In the genomic region with DNA sequence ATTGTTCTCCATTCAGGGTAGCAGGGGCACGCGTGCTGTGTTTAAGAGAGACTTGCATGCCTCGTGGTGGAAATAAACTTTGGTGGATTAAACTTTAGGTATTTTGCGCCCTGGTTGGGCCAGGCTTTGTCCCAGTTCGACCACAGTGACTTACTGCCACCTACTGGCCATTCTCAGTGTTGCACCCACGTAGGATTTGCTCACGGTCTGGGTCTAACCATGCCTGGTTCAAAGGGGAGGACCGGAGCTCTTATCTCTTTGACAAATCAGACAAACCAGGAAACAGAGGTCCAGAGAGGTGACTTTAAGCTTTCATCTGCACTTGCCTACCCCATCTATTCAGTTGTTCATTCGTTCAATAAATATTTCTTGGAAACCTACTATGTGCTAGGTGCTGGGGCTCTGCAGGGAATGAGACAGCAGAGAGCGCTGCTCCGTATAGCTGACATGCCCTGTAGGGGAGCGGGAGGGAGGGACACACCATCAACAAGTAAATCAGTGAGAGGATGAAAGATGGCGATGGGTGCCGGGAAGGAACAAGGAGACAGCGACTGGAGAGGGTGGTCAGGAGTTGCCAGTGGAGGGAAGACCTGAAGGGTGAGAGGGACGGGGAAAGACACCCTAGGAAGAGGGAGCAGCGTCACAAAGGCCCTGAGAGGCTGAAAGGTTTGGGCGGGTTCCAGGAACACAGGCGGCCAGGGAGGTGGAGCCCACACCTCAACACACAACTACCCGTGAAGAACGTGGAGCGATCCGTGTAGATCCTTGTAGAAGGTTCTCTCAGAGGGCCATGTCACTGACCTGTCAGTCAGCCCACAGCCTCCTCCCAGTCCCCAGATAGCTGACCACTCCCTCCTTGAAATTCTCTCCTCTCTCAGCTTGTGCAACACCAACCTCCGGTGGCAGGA, we compare ENCODE assay signal across 1 cellular context.
TF ChIP-seq lines count a peak whose summit lies in the region.

No MANE protein-coding gene starts in this region.

TF ChIP-seq in HepG2, 621 proteins besides CTCF, POLR2A, EP300 and RAD21 (continued from another document and continues in another):
- TF ChIP-seq, protein P1, sequence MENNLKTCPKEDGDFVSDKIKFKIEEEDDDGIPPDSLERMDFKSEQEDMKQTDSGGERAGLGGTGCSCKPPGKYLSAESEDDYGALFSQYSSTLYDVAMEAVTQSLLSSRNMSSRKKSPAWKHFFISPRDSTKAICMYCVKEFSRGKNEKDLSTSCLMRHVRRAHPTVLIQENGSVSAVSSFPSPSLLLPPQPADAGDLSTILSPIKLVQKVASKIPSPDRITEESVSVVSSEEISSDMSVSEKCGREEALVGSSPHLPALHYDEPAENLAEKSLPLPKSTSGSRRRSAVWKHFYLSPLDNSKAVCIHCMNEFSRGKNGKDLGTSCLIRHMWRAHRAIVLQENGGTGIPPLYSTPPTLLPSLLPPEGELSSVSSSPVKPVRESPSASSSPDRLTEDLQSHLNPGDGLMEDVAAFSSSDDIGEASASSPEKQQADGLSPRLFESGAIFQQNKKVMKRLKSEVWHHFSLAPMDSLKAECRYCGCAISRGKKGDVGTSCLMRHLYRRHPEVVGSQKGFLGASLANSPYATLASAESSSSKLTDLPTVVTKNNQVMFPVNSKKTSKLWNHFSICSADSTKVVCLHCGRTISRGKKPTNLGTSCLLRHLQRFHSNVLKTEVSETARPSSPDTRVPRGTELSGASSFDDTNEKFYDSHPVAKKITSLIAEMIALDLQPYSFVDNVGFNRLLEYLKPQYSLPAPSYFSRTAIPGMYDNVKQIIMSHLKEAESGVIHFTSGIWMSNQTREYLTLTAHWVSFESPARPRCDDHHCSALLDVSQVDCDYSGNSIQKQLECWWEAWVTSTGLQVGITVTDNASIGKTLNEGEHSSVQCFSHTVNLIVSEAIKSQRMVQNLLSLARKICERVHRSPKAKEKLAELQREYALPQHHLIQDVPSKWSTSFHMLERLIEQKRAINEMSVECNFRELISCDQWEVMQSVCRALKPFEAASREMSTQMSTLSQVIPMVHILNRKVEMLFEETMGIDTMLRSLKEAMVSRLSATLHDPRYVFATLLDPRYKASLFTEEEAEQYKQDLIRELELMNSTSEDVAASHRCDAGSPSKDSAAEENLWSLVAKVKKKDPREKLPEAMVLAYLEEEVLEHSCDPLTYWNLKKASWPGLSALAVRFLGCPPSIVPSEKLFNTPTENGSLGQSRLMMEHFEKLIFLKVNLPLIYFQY (CRISPR knock-in tag; IDR thresholded peaks at IDR 0.05; ENCODE audit: borderline replicate concordance) = no peak
- no peak for TF ChIP-seq ZNF33B (CRISPR knock-in tag; IDR thresholded peaks at IDR 0.05)
- TF ChIP-seq SAP130 (CRISPR knock-in tag; IDR thresholded peaks at IDR 0.05; ENCODE audit: low read depth) = peak; percentile 4; the same call in 1 of the 2 replicates
- no peak for TF ChIP-seq ZNF569 (CRISPR knock-in tag; IDR thresholded peaks at IDR 0.05; ENCODE audit: borderline replicate concordance)
- no peak for TF ChIP-seq TCF7 (IDR thresholded peaks at IDR 0.05; ENCODE audit: low read depth)
- TF ChIP-seq, protein P2, sequence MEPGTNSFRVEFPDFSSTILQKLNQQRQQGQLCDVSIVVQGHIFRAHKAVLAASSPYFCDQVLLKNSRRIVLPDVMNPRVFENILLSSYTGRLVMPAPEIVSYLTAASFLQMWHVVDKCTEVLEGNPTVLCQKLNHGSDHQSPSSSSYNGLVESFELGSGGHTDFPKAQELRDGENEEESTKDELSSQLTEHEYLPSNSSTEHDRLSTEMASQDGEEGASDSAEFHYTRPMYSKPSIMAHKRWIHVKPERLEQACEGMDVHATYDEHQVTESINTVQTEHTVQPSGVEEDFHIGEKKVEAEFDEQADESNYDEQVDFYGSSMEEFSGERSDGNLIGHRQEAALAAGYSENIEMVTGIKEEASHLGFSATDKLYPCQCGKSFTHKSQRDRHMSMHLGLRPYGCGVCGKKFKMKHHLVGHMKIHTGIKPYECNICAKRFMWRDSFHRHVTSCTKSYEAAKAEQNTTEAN (CRISPR knock-in tag; conservative IDR thresholded peaks at IDR 0.05) = no peak
- TF ChIP-seq MED1 (CRISPR knock-in tag; IDR thresholded peaks at IDR 0.05) = peak; percentile 75
- TF ChIP-seq KDM4B (CRISPR knock-in tag; IDR thresholded peaks at IDR 0.05) = no peak
- TF ChIP-seq, protein P3, sequence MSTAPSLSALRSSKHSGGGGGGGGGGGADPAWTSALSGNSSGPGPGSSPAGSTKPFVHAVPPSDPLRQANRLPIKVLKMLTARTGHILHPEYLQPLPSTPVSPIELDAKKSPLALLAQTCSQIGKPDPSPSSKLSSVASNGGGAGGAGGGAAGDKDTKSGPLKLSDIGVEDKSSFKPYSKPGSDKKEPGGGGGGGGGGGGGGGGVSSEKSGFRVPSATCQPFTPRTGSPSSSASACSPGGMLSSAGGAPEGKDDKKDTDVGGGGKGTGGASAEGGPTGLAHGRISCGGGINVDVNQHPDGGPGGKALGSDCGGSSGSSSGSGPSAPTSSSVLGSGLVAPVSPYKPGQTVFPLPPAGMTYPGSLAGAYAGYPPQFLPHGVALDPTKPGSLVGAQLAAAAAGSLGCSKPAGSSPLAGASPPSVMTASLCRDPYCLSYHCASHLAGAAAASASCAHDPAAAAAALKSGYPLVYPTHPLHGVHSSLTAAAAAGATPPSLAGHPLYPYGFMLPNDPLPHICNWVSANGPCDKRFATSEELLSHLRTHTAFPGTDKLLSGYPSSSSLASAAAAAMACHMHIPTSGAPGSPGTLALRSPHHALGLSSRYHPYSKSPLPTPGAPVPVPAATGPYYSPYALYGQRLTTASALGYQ (CRISPR knock-in tag; IDR thresholded peaks at IDR 0.05) = no peak; the same call in 1 of the 2 replicates
- TF ChIP-seq, protein P4, sequence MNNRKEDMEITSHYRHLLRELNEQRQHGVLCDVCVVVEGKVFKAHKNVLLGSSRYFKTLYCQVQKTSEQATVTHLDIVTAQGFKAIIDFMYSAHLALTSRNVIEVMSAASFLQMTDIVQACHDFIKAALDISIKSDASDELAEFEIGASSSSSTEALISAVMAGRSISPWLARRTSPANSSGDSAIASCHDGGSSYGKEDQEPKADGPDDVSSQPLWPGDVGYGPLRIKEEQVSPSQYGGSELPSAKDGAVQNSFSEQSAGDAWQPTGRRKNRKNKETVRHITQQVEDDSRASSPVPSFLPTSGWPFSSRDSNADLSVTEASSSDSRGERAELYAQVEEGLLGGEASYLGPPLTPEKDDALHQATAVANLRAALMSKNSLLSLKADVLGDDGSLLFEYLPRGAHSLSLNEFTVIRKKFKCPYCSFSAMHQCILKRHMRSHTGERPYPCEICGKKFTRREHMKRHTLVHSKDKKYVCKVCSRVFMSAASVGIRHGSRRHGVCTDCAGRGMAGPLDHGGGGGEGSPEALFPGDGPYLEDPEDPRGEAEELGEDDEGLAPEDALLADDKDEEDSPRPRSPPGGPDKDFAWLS (CRISPR knock-in tag; IDR thresholded peaks at IDR 0.05; ENCODE audit: borderline replicate concordance) = no peak
- TF ChIP-seq TOE1 (CRISPR knock-in tag; IDR thresholded peaks at IDR 0.05) = no peak
- TF ChIP-seq ZNF331 (CRISPR knock-in tag; IDR thresholded peaks at IDR 0.05) = no peak; the same call in 1 of the 2 replicates
- no peak for TF ChIP-seq ATRX (CRISPR knock-in tag; IDR thresholded peaks at IDR 0.05; ENCODE audit: borderline replicate concordance)
- no peak for TF ChIP-seq FOXA1 (IDR thresholded peaks at IDR 0.05)
- TF ChIP-seq FOXA1 (CRISPR knock-in tag; IDR thresholded peaks at IDR 0.05) = no peak
- TF ChIP-seq ZNF557 (CRISPR knock-in tag; IDR thresholded peaks at IDR 0.05) = 0 out of 2 replicates have a peak, but pooled peaks have one; percentile 54
- TF ChIP-seq, protein P5, sequence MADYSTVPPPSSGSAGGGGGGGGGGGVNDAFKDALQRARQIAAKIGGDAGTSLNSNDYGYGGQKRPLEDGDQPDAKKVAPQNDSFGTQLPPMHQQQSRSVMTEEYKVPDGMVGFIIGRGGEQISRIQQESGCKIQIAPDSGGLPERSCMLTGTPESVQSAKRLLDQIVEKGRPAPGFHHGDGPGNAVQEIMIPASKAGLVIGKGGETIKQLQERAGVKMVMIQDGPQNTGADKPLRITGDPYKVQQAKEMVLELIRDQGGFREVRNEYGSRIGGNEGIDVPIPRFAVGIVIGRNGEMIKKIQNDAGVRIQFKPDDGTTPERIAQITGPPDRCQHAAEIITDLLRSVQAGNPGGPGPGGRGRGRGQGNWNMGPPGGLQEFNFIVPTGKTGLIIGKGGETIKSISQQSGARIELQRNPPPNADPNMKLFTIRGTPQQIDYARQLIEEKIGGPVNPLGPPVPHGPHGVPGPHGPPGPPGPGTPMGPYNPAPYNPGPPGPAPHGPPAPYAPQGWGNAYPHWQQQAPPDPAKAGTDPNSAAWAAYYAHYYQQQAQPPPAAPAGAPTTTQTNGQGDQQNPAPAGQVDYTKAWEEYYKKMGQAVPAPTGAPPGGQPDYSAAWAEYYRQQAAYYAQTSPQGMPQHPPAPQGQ (CRISPR knock-in tag; IDR thresholded peaks at IDR 0.05; ENCODE audit: borderline replicate concordance) = no peak
- no peak for TF ChIP-seq ZNF878 (CRISPR knock-in tag; IDR thresholded peaks at IDR 0.05)
- no peak for TF ChIP-seq HMG20A (CRISPR knock-in tag; IDR thresholded peaks at IDR 0.05; ENCODE audit: borderline replicate concordance)
- TF ChIP-seq ZNF790 (CRISPR knock-in tag; IDR thresholded peaks at IDR 0.05; ENCODE audit: borderline replicate concordance) = no peak
- TF ChIP-seq PHF21A (CRISPR knock-in tag; IDR thresholded peaks at IDR 0.05) = no peak
- no peak for TF ChIP-seq JUN (CRISPR knock-in tag; IDR thresholded peaks at IDR 0.05)
- TF ChIP-seq RFX1 (IDR thresholded peaks at IDR 0.05) = no peak
- TF ChIP-seq BORCS8-MEF2B (CRISPR knock-in tag; IDR thresholded peaks at IDR 0.05) = peak; percentile 52
- TF ChIP-seq, protein P6, sequence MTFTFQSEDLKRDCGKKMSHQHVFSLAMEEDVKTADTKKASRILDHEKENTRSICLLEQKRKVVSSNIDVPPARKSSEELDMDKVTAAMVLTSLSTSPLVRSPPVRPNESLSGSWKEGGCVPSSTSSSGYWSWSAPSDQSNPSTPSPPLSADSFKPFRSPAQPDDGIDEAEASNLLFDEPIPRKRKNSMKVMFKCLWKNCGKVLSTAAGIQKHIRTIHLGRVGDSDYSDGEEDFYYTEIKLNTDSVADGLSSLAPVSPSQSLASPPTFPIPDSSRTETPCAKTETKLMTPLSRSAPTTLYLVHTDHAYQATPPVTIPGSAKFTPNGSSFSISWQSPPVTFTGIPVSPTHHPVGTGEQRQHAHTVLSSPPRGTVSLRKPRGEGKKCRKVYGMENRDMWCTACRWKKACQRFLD (CRISPR knock-in tag; IDR thresholded peaks at IDR 0.05; ENCODE audit: borderline replicate concordance) = no peak
- TF ChIP-seq, protein P7, sequence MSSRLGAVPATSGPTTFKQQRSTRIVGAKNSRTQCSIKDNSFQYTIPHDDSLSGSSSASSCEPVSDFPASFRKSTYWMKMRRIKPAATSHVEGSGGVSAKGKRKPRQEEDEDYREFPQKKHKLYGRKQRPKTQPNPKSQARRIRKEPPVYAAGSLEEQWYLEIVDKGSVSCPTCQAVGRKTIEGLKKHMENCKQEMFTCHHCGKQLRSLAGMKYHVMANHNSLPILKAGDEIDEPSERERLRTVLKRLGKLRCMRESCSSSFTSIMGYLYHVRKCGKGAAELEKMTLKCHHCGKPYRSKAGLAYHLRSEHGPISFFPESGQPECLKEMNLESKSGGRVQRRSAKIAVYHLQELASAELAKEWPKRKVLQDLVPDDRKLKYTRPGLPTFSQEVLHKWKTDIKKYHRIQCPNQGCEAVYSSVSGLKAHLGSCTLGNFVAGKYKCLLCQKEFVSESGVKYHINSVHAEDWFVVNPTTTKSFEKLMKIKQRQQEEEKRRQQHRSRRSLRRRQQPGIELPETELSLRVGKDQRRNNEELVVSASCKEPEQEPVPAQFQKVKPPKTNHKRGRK (CRISPR knock-in tag; IDR thresholded peaks at IDR 0.05) = no peak
- TF ChIP-seq SALL1 (CRISPR knock-in tag; IDR thresholded peaks at IDR 0.05) = peak; percentile 55; the same call in 1 of the 2 replicates
- TF ChIP-seq ZMYM3 (CRISPR knock-in tag; IDR thresholded peaks at IDR 0.05) = no peak
- TF ChIP-seq ZNF260 (CRISPR knock-in tag; IDR thresholded peaks at IDR 0.05; ENCODE audit: borderline replicate concordance, low read depth) = no peak
- no peak for TF ChIP-seq ZNF431 (CRISPR knock-in tag; IDR thresholded peaks at IDR 0.05; ENCODE audit: borderline replicate concordance, low read depth)
- no peak for TF ChIP-seq NFATC3 (CRISPR knock-in tag; IDR thresholded peaks at IDR 0.05)
- TF ChIP-seq, protein P8, sequence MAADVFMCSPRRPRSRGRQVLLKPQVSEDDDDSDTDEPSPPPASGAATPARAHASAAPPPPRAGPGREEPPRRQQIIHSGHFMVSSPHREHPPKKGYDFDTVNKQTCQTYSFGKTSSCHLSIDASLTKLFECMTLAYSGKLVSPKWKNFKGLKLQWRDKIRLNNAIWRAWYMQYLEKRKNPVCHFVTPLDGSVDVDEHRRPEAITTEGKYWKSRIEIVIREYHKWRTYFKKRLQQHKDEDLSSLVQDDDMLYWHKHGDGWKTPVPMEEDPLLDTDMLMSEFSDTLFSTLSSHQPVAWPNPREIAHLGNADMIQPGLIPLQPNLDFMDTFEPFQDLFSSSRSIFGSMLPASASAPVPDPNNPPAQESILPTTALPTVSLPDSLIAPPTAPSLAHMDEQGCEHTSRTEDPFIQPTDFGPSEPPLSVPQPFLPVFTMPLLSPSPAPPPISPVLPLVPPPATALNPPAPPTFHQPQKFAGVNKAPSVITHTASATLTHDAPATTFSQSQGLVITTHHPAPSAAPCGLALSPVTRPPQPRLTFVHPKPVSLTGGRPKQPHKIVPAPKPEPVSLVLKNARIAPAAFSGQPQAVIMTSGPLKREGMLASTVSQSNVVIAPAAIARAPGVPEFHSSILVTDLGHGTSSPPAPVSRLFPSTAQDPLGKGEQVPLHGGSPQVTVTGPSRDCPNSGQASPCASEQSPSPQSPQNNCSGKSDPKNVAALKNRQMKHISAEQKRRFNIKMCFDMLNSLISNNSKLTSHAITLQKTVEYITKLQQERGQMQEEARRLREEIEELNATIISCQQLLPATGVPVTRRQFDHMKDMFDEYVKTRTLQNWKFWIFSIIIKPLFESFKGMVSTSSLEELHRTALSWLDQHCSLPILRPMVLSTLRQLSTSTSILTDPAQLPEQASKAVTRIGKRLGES (CRISPR knock-in tag; IDR thresholded peaks at IDR 0.05; ENCODE audit: borderline replicate concordance) = no peak
- TF ChIP-seq GATA4 (IDR thresholded peaks at IDR 0.05; ENCODE audit: borderline replicate concordance, low read depth) = no peak
